ENCODE assay signal across 8 cellular contexts in the genomic region with DNA sequence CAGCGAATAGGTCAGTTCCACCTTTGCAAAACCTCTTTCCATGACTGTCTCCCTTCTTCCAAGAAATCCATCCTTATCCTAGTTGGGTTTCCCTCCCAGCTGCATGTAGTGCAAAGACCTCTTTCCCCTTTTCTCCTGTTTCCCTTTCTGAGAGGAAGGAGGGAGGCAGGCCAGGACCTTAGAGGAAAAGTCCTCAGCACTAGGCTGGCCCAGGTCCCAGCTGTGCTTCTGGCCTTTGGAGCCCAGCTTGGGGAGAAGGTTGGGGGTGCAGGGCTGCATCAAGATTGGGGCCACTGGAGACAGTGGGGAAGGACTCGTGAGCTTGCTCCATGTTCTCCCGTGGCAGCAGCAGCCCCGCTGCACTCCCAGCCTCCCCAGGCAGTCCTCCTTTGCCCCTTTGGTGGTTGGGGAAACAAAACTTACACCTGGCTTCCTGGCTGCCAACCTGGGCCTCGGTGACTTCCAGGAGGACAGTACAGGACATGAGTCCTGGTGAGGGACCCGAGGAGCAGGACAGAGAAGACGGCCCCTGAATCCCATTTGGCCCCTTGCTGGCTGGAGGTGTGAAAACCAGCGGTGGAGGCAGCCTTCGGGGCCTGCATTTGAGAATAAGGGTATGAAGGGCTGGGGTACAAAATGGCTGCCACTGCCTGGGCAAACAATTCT. TPM values are rescaled to one million over a fixed set of nuclear protein-coding genes. Genes with fewer than 3 reads are reported as not detected.
DNase-seq lines count a peak whose midpoint lies in the region; TF ChIP-seq lines count a peak whose summit lies in the region.

No MANE protein-coding gene starts in this region.

- H3K27ac Mint-ChIP-seq in endodermal cell (peak overlapping the region; percentile 93), nephron (peak overlapping the region; percentile 95 to 99 (median 98))

- H3K9me3 Mint-ChIP-seq in endodermal cell: no peaks in the 10 kb centered on the region
- no peaks in the 10 kb centered on the region for H3K9me3 Mint-ChIP-seq in nephron

- H3K4me1 ChIP-seq in OCI-LY7 (ENCODE audit: insufficient read depth, low read length, poor library complexity, severe bottlenecking): peaks cover 22% of the 10 kb centered on the region
- H3K4me1 ChIP-seq in endodermal cell (ENCODE audit: control insufficient read depth, insufficient read depth, low read length): peaks cover 6% of the 10 kb centered on the region

- DNase-seq in OCI-LY7 (ENCODE audit: low spot score) (no peak), endodermal cell (no peak), GM03348 (ENCODE audit: low spot score) (no peak), GM19238 (ENCODE audit: insufficient read length, low spot score) (no peak), ACHN (no peak), cerebellar cortex (ENCODE audit: low spot score) (no peak)

- H3K79me2 ChIP-seq in OCI-LY7 (ENCODE audit: insufficient read depth, low read depth, low read length): peaks cover 14% of the 10 kb centered on the region; the same call in 1 of the 2 replicates

- H3K27ac ChIP-seq in C4-2B (peak overlapping the region; percentile 100), OCI-LY7 (ENCODE audit: low read depth, low read length, poor library complexity, severe bottlenecking) (peak overlapping the region; percentile 34), endodermal cell (ENCODE audit: low read depth, low read length) (peak overlapping the region; percentile 4)

- CTCF ChIA-PET in OCI-LY7 (lab: Charles Lee; ENCODE audit: unreplicated experiment): interaction anchor here (1.8 kb wide), 1 partner anchor 11 kb away, joined by 4 read pairs; no protein-coding TSS in a partner anchor

- TF ChIP-seq CTCF in C4-2B (conservative IDR thresholded peaks at IDR 0.05): no peak
- TF ChIP-seq CTCF in OCI-LY7 (conservative IDR thresholded peaks at IDR 0.05; ENCODE audit: low read length): no peak
- TF ChIP-seq CTCF in endodermal cell (conservative IDR thresholded peaks at IDR 0.05): no peak
- TF ChIP-seq CTCF in nephron (IDR thresholded peaks at IDR 0.05; ENCODE audit: unreplicated experiment in 3 of 3): no peak

- H3K9ac ChIP-seq in endodermal cell (ENCODE audit: extremely low read depth, low read length, poor library complexity, severe bottlenecking): peak overlapping the region; percentile 29

- intact Hi-C loops in OCI-LY7 (cut with micrococcal nuclease; ENCODE audit: unreplicated experiment): no loop called here

- peak overlapping the region; percentile 84 for H3K4me2 ChIP-seq in OCI-LY7 (ENCODE audit: low read length)

- H3K27me3 ChIP-seq in endodermal cell (ENCODE audit: control insufficient read depth, insufficient read depth, low read length, poor library complexity, severe bottlenecking): no peaks in the 10 kb centered on the region

- BruUV-seq in OCI-LY7 (replicated peaks; lab: Mats Ljungman, UMichigan): no TSS peak

- WGBS in endodermal cell (ENCODE audit: insufficient coverage in 1 of 2, insufficient read length in 1 of 2), 2 experiments: 74 to 80% methylated on average over 8 to 9 of the region's 9 CpGs

- peaks cover 13% of the 10 kb centered on the region for H3K36me3 ChIP-seq in OCI-LY7 (ENCODE audit: insufficient read depth, low read length)
- H3K36me3 ChIP-seq in endodermal cell (ENCODE audit: control insufficient read depth, insufficient read depth, low read length): peaks cover 14% of the 10 kb centered on the region

- H3K36me3 Mint-ChIP-seq in endodermal cell (ENCODE audit: low read depth) (peaks cover 15% of the 10 kb centered on the region), nephron (ENCODE audit: low read depth) (peaks cover 15% of the 10 kb centered on the region)

- H3K9me2 ChIP-seq in OCI-LY7 (ENCODE audit: insufficient read depth, low read length): no peaks in the 10 kb centered on the region

- H3K9me3 ChIP-seq in OCI-LY7 (ENCODE audit: low read length) (no peaks in the 10 kb centered on the region), endodermal cell (ENCODE audit: control insufficient read depth, low read length) (no peaks in the 10 kb centered on the region)

- in situ Hi-C loops in ACHN (cut with HindIII; ENCODE audit: low pct_ligation_motif_present, low pct_unique_long_range_greater_than_20kb, low sequenced_read_pairs): no loop called here

- peak overlapping the region; percentile 16; the same call in 1 of the 2 replicates for H2AFZ ChIP-seq in OCI-LY7 (ENCODE audit: low read length)

- H4K20me1 ChIP-seq in OCI-LY7 (ENCODE audit: insufficient read depth, low read length): no peaks in the 10 kb centered on the region; the same call in 1 of the 2 replicates

- H3K4me3 Mint-ChIP-seq in endodermal cell: peak overlapping the region; percentile 91
- H3K4me3 Mint-ChIP-seq in nephron: peak overlapping the region; percentile 85 to 89 (median 88)

- POLR2A ChIA-PET in OCI-LY7 (lab: Charles Lee): interaction anchor here (0.6 to 1.5 kb wide), 4 partner anchors 13 to 28 kb away, joined by 3 to 17 read pairs (median 3); partner anchors contain the start of gene HEXIM1

- peak overlapping the region; percentile 96 for H3K4me3 ChIP-seq in OCI-LY7 (ENCODE audit: low read depth, low read length, poor library complexity, severe bottlenecking)
- peak overlapping the region; percentile 85 for H3K4me3 ChIP-seq in endodermal cell (ENCODE audit: low read length)

- H3K27me3 Mint-ChIP-seq in endodermal cell (ENCODE audit: insufficient read depth): no peaks in the 10 kb centered on the region
- no peaks in the 10 kb centered on the region for H3K27me3 Mint-ChIP-seq in nephron (ENCODE audit: low read depth)

- peaks cover 25% of the 10 kb centered on the region for H3K4me1 Mint-ChIP-seq in endodermal cell
- H3K4me1 Mint-ChIP-seq in nephron: peaks cover 37% of the 10 kb centered on the region

RNA-seq across cellular contexts. Expression of gene HEXIM2, which starts 0.5 kb away (rescaled TPM):
- 8.6 and 9.3 TPM in 2 replicates for total RNA-seq in OCI-LY7 (2014; rRNA removed; shearing (Covaris generic))
- total RNA-seq in OCI-LY7 (2022) (9.7 and 11.1 TPM in 2 replicates), endodermal cell (10 to 100 TPM; 12.9 to 13.1 TPM)
- 8.6 TPM for polyA plus RNA-seq in endodermal cell (2013, experiment 1 of 2)
- 7.7 TPM for polyA plus RNA-seq in endodermal cell (2013, experiment 2 of 2)

RNA-seq across cellular contexts. Expression of gene HEXIM1, which starts 13.9 kb away (rescaled TPM):
- total RNA-seq in OCI-LY7 (2014; rRNA removed; shearing (Covaris generic)): 12.1 and 13.9 TPM in 2 replicates
- total RNA-seq in OCI-LY7 (2022): 16.4 and 17.2 TPM in 2 replicates
- 10 to 100 TPM; 37.0 to 39.2 TPM for total RNA-seq in endodermal cell
- 20.1 TPM for polyA plus RNA-seq in endodermal cell (2013, experiment 1 of 2)
- polyA plus RNA-seq in endodermal cell (2013, experiment 2 of 2): 19.4 TPM

RNA-seq across cellular contexts. Expression of gene ACBD4, which starts 26.7 kb away (rescaled TPM):
- total RNA-seq in OCI-LY7 (2014; rRNA removed; shearing (Covaris generic)): 14.6 and 14.8 TPM in 2 replicates
- 22.2 and 24.0 TPM in 2 replicates for total RNA-seq in OCI-LY7 (2022)
- total RNA-seq in endodermal cell: 10 to 100 TPM; 17.4 to 19.5 TPM
- polyA plus RNA-seq in endodermal cell (2013, experiment 1 of 2): 6.8 TPM
- 6.0 TPM for polyA plus RNA-seq in endodermal cell (2013, experiment 2 of 2)

RNA-seq across cellular contexts. Expression of gene PLCD3, which starts 29.8 kb away (rescaled TPM):
- 1.4 and 3.6 TPM in 2 replicates for total RNA-seq in OCI-LY7 (2014; rRNA removed; shearing (Covaris generic))
- total RNA-seq in OCI-LY7 (2022) (1.7 and 4.6 TPM in 2 replicates), endodermal cell (10 to 100 TPM; 34.8 to 42.9 TPM)
- polyA plus RNA-seq in endodermal cell (2013, experiment 1 of 2): 16.1 TPM
- polyA plus RNA-seq in endodermal cell (2013, experiment 2 of 2): 20.9 TPM

RNA-seq across cellular contexts. Expression of gene FMNL1, which starts 59.5 kb away (rescaled TPM):
- 44.8 and 55.1 TPM in 2 replicates for total RNA-seq in OCI-LY7 (2014; rRNA removed; shearing (Covaris generic))
- total RNA-seq in OCI-LY7 (2022) (133 and 159 TPM in 2 replicates), endodermal cell (1 to 10 TPM; 3.5 to 4.5 TPM)
- 1.9 TPM for polyA plus RNA-seq in endodermal cell (2013, experiment 1 of 2)
- 1.7 TPM for polyA plus RNA-seq in endodermal cell (2013, experiment 2 of 2)

Comparison
In these comparisons a context has a peak if more than half of its experiments do, and no peak if none do; other contexts are left out.
1. H3K27ac ChIP-seq: peak in every context shown above with its lines; median percentile 100 in C4-2B; 34 in OCI-LY7; 4 in endodermal cell.